In the genomic region with DNA sequence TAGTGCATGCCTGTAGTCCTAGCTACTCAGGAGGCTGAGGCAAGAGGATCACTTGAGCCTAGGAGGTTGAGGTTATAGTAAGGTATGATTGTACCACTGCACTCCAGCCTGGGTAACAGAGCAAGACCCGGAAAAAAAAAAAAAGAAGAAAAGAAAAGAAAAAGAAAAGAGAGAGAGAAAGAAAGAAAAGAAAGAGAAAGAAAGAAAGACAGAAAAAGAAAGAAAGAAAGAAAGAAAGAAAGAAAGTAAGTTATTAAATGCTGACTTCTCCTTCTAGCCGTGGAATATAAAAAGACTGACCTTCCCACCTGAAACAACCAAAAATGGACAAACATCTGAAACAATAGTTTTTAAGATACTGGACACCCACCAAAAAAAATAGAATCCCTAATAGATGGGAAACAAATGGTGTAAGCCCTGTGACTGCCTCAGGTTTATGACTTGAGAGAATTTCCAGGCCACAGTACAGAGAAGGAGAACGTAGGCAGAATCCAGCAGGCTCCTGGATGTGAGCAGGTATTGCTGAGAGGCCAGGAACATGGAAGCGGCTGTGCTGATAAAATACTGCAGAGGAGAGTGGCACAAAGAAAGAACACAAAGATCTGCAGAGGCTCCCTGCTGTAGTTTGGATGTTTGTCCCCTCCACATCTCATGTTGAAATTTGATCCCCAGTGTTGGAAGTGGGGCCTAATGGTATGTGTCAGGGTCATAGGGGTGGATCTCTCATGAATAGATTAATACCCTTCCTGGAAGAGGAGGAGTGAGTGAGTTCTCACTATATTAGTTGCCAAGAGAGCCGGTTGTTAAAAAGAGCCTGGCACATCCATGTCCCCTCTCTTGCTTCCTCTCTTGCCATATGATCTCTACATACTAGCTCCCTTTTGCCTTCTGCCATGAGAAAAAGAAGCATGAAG, we compare ENCODE assay signal across 28 cellular contexts. TPM values are rescaled to one million over a fixed set of nuclear protein-coding genes. Genes with fewer than 3 reads are reported as not detected.
"Had no signal": no experiment of that assay in that cellular context is flagged by ENCODE, and none has a peak within 500 bp of the region (broad histone marks: within the 10 kb centered on the region; RNA-seq: fewer than 3 reads in every experiment).

No MANE protein-coding gene starts in this region.

- H3K4me1 ChIP-seq: adrenal gland, ascending aorta, esophagus squamous epithelium, sigmoid colon, testis had no signal

- H3K27ac ChIP-seq: adrenal gland, ascending aorta, brain microvascular endothelial cell, esophagus squamous epithelium, gastrocnemius medialis, sigmoid colon, testis, WERI-Rb-1 had no signal

- H3K4me1 Mint-ChIP-seq: naive thymus-derived CD8-positive, alpha-beta T cell; stimulated activated naive B cell treated with anti-CD40 and anti-IgM and Interleukin-4, amounts not matched to agents 10 μg/mL and 1 μg/mL and 100 μg/mL, for 72 hours had no signal

- H3K27me3 ChIP-seq: adrenal gland, ascending aorta, brain microvascular endothelial cell, gastrocnemius medialis, sigmoid colon, testis had no signal

- H3K27ac Mint-ChIP-seq: activated CD8-positive, alpha-beta T cell treated with anti-CD3 and anti-CD28 coated beads, Interleukin-2, amount 10 ng/mL, durations not matched to agents 7 days and 5 days; activated naive CD8-positive, alpha-beta T cell; naive thymus-derived CD8-positive, alpha-beta T cell; stimulated activated naive B cell treated with anti-CD40 and anti-IgM and Interleukin-4, amounts not matched to agents 10 μg/mL and 1 μg/mL and 100 μg/mL, for 72 hours had no signal

- H3K4me3 ChIP-seq: adrenal gland, ascending aorta, esophagus squamous epithelium, gastrocnemius medialis, lung, sigmoid colon, smooth muscle cell, testis had no signal

- ATAC-seq: activated CD8-positive, alpha-beta T cell treated with anti-CD3 and anti-CD28 coated beads, Interleukin-2, amount 10 ng/mL, durations not matched to agents 7 days and 5 days; gastrocnemius medialis; left colon; naive thymus-derived CD8-positive, alpha-beta T cell; stimulated activated naive B cell treated with anti-CD40 and anti-IgM and Interleukin-4, amounts not matched to agents 10 μg/mL and 1 μg/mL and 100 μg/mL, for 72 hours had no signal

- H3K9me3 ChIP-seq: adrenal gland, SK-N-SH, testis had no signal

- H3K36me3 ChIP-seq: adrenal gland, ascending aorta, brain microvascular endothelial cell, esophagus squamous epithelium, gastrocnemius medialis, sigmoid colon, WERI-Rb-1 had no signal

- H3K4me3 Mint-ChIP-seq: activated CD8-positive, alpha-beta T cell treated with anti-CD3 and anti-CD28 coated beads, Interleukin-2, amount 10 ng/mL, durations not matched to agents 7 days and 5 days; activated naive CD8-positive, alpha-beta T cell; naive thymus-derived CD8-positive, alpha-beta T cell; stimulated activated naive B cell treated with anti-CD40 and anti-IgM and Interleukin-4, amounts not matched to agents 10 μg/mL and 1 μg/mL and 100 μg/mL, for 72 hours had no signal

- DNase-seq: activated CD4-positive, alpha-beta T cell treated with anti-CD3 and anti-CD28 coated beads for 1 hour; activated CD4-positive, alpha-beta T cell treated with anti-CD3 and anti-CD28 coated beads, Interleukin-2, amount 50 U/mL, for 1 hour; activated CD8-positive, alpha-beta T cell treated with anti-CD3 and anti-CD28 coated beads, Interleukin-2, amount 10 ng/mL, durations not matched to agents 7 days and 5 days; activated T-cell treated with anti-CD3 and anti-CD28 coated beads, Interleukin-2, amount 50 U/mL, for 1 hour; adrenal gland; brain microvascular endothelial cell; central memory CD4-positive, alpha-beta T cell; esophagus squamous epithelium; gastrocnemius medialis; hypothalamus; left colon; naive thymus-derived CD8-positive, alpha-beta T cell; occipital lobe; sigmoid colon; SK-N-SH; stimulated activated CD4-positive, alpha-beta T cell treated with anti-CD3 and anti-CD28 coated beads, Interleukin-15, amount 100 ng/mL, for 24 hours; stimulated activated CD8-positive, alpha-beta memory T cell treated with anti-CD3 and anti-CD28 coated beads, Interleukin-4, amount 100 ng/mL, for 48 hours; stimulated activated naive B cell treated with anti-CD40 and anti-IgM and Interleukin-4, amounts not matched to agents 10 μg/mL and 1 μg/mL and 100 μg/mL, for 72 hours; testis; trophoblast cell; WERI-Rb-1 had no signal

- H3K9ac ChIP-seq: SK-N-SH had no signal

RNA-seq across cellular contexts. Expression of gene PRSS50, which starts 41.8 kb away (rescaled TPM):
- total RNA-seq: activated CD8-positive, alpha-beta T cell treated with anti-CD3 and anti-CD28 coated beads, Interleukin-2, amount 10 ng/mL, durations not matched to agents 7 days and 5 days; ascending aorta; dermis microvascular lymphatic vessel endothelial cell; gastrocnemius medialis; left colon; naive thymus-derived CD8-positive, alpha-beta T cell; T-helper 2 cell treated with Interferon-gamma antibody and Interleukin-4, amounts not matched to agents 100 ng/mL and 5 ng/mL, for 36 hours had no signal
- polyA plus RNA-seq: keratinocyte, SK-N-SH had no signal

RNA-seq across cellular contexts. Expression of gene TMIE, which starts 58.3 kb away (rescaled TPM):
- total RNA-seq: T-helper 2 cell treated with Interferon-gamma antibody and Interleukin-4, amounts not matched to agents 100 ng/mL and 5 ng/mL, for 36 hours had no signal
